In genomic region chr20:41306061-41306727, GRCh38 we compare ENCODE assay signal across 11 cellular contexts. TPM values are rescaled to one million over a fixed set of nuclear protein-coding genes. Genes with fewer than 3 reads are reported as not detected.
DNase-seq lines count a peak whose midpoint lies in the region; ATAC-seq and TF ChIP-seq lines count a peak whose summit lies in the region.
"Had no signal": no experiment of that assay in that cellular context is flagged by ENCODE, and none has a peak within 500 bp of the region (broad histone marks: within the 10 kb centered on the region; RNA-seq: fewer than 3 reads in every experiment).

No MANE protein-coding gene starts in this region.

- intact Hi-C loops in activated B cell treated with CpG ODN at 0.5 μM for 24 hours (cut with micrococcal nuclease), result loop anchor here (1.0 kb wide), 2 partner anchors 11 to 57 kb away; partner anchors contain the start of gene ZHX3

- CTCF ChIA-PET in activated B cell treated with CpG ODN at 0.5 μM for 24 hours (lab: Charles Lee), result interaction anchor here (2.1 to 4.8 kb wide), 3 partner anchors 33 to 171 kb away, joined by 8 to 21 read pairs (median 16); partner anchors contain the start of gene LPIN3

- no peaks in the 10 kb centered on the region for H3K27me3 ChIP-seq in brain microvascular endothelial cell (replicated peaks)

- peaks cover 28% of the 10 kb centered on the region for H3K4me1 Mint-ChIP-seq in activated B cell treated with CpG ODN at 0.5 μM for 24 hours
- H3K4me1 Mint-ChIP-seq in activated T-cell treated with anti-CD3 and anti-CD28 coated beads, Interleukin-2, amount 50 U/mL, for 72 hours (ENCODE audit: low read depth), result no peaks in the 10 kb centered on the region
- H3K4me1 Mint-ChIP-seq: activated CD4-positive, alpha-beta T cell treated with anti-CD3 and anti-CD28 coated beads, Interleukin-2, amount 10 ng/mL, durations not matched to agents 24 days and 14 days had no signal

- H3K36me3 Mint-ChIP-seq in activated B cell treated with CpG ODN at 0.5 μM for 24 hours (ENCODE audit: low read depth), result no peaks in the 10 kb centered on the region
- H3K36me3 Mint-ChIP-seq in activated T-cell treated with anti-CD3 and anti-CD28 coated beads, Interleukin-2, amount 50 U/mL, for 72 hours (ENCODE audit: insufficient read depth in 2 of 2), result no peaks in the 10 kb centered on the region
- H3K36me3 Mint-ChIP-seq: natural killer cell had no signal

- TF ChIP-seq CTCF in activated B cell treated with CpG ODN at 0.5 μM for 24 hours (IDR thresholded peaks at IDR 0.05) (no peak), brain microvascular endothelial cell (IDR thresholded peaks at IDR 0.05; ENCODE audit: low read depth, low read length, missing control alignments) (no peak)

- H3K9me3 Mint-ChIP-seq in activated B cell treated with CpG ODN at 0.5 μM for 24 hours, result no peaks in the 10 kb centered on the region
- no peaks in the 10 kb centered on the region for H3K9me3 Mint-ChIP-seq in activated T-cell treated with anti-CD3 and anti-CD28 coated beads, Interleukin-2, amount 50 U/mL, for 72 hours
- H3K9me3 Mint-ChIP-seq: activated CD4-positive, alpha-beta T cell treated with anti-CD3 and anti-CD28 coated beads, Interleukin-2, amount 10 ng/mL, durations not matched to agents 24 days and 14 days; natural killer cell had no signal

- peak overlapping the region; percentile 83 for H3K27ac Mint-ChIP-seq in activated B cell treated with CpG ODN at 0.5 μM for 24 hours
- H3K27ac Mint-ChIP-seq in activated T-cell treated with anti-CD3 and anti-CD28 coated beads, Interleukin-2, amount 50 U/mL, for 72 hours, result no peak overlapping the region
- H3K27ac Mint-ChIP-seq: natural killer cell had no signal

- H3K36me3 ChIP-seq in brain microvascular endothelial cell (replicated peaks), result no peaks in the 10 kb centered on the region

- H3K27me3 Mint-ChIP-seq in activated B cell treated with CpG ODN at 0.5 μM for 24 hours, result no peaks in the 10 kb centered on the region
- no peaks in the 10 kb centered on the region for H3K27me3 Mint-ChIP-seq in activated T-cell treated with anti-CD3 and anti-CD28 coated beads, Interleukin-2, amount 50 U/mL, for 72 hours (ENCODE audit: low read depth)
- H3K27me3 Mint-ChIP-seq: activated CD4-positive, alpha-beta T cell treated with anti-CD3 and anti-CD28 coated beads, Interleukin-2, amount 10 ng/mL, durations not matched to agents 24 days and 14 days had no signal

- peak overlapping the region; percentile 67 for H3K4me3 Mint-ChIP-seq in activated B cell treated with CpG ODN at 0.5 μM for 24 hours
- H3K4me3 Mint-ChIP-seq in activated T-cell treated with anti-CD3 and anti-CD28 coated beads, Interleukin-2, amount 50 U/mL, for 72 hours, result no peak overlapping the region
- H3K4me3 Mint-ChIP-seq: activated CD4-positive, alpha-beta T cell treated with anti-CD3 and anti-CD28 coated beads, Interleukin-2, amount 10 ng/mL, durations not matched to agents 24 days and 14 days; natural killer cell had no signal

- no peak overlapping the region for H3K4me3 ChIP-seq in brain microvascular endothelial cell (ENCODE audit: low read depth, low read length)

- H3K27ac ChIP-seq in brain microvascular endothelial cell, result no peak overlapping the region

- DNase-seq in activated B cell treated with CpG ODN at 0.5 μM for 24 hours, result no peak
- DNase-seq in activated CD4-positive, alpha-beta T cell treated with anti-CD3 and anti-CD28 coated beads for 1 hour, result no peak
- DNase-seq in activated T-cell treated with anti-CD3 and anti-CD28 coated beads, Interleukin-2, amount 50 U/mL, for 72 hours, result no peak
- no peak for DNase-seq in brain microvascular endothelial cell
- DNase-seq: activated CD4-positive, alpha-beta T cell treated with anti-CD3 and anti-CD28 coated beads, Interleukin-2, amount 10 ng/mL, durations not matched to agents 24 days and 14 days; natural killer cell had no signal

- POLR2A ChIA-PET in activated B cell treated with CpG ODN at 0.5 μM for 24 hours (lab: Charles Lee), result interaction anchor here (1.0 to 5.2 kb wide), 10 partner anchors 10 to 168 kb away, joined by 3 to 54 read pairs (median 4); partner anchors contain the start of gene ZHX3

- in situ Hi-C loops in brain microvascular endothelial cell (cut with HindIII; ENCODE audit: low pct_ligation_motif_present, low sequenced_read_pairs), result no loop called here

- peak; percentile 86 for ATAC-seq in GM18520 (IDR thresholded peaks at IDR 0.05; ENCODE audit: unreplicated experiment)
- peak; percentile 86 for ATAC-seq in GM21423 (IDR thresholded peaks at IDR 0.05; ENCODE audit: unreplicated experiment)
- ATAC-seq in HG03066 (IDR thresholded peaks at IDR 0.05; ENCODE audit: low read depth, unreplicated experiment), result peak; percentile 86
- peak; percentile 88 for ATAC-seq in activated B cell treated with CpG ODN at 0.5 μM for 24 hours (ENCODE audit: low read depth)
- no peak for ATAC-seq in esophagus mucosa
- no peak for ATAC-seq in activated T-cell treated with anti-CD3 and anti-CD28 coated beads, Interleukin-2, amount 50 U/mL, for 72 hours (replicated peaks in 1 of 2)
- ATAC-seq: natural killer cell, Panc1 had no signal

RNA-seq across cellular contexts. Expression of gene ZHX3, which starts 11.3 kb away (rescaled TPM):
- 19.5 and 21.2 TPM in 2 replicates for total RNA-seq in activated B cell treated with CpG ODN at 0.5 μM for 24 hours
- 21.1 TPM for total RNA-seq in esophagus mucosa
- 10 to 100 TPM; 10.2 to 11.5 TPM for total RNA-seq in activated T-cell treated with anti-CD3 and anti-CD28 coated beads, Interleukin-2, amount 50 U/mL, for 72 hours

RNA-seq across cellular contexts. Expression of gene LPIN3, which starts 34.4 kb away (rescaled TPM):
- 0.60 and 0.66 TPM in 2 replicates for total RNA-seq in activated B cell treated with CpG ODN at 0.5 μM for 24 hours
- 15.7 TPM for total RNA-seq in esophagus mucosa
- total RNA-seq in activated T-cell treated with anti-CD3 and anti-CD28 coated beads, Interleukin-2, amount 50 U/mL, for 72 hours, result 1 to 10 TPM; 2.5 to 2.6 TPM

Comparison
In these comparisons a context has a peak if more than half of its experiments do, and no peak if none do; other contexts are left out.
1. ATAC-seq: peak in GM18520 (single experiment), GM21423 (single experiment), HG03066 (single experiment) and activated B cell treated with CpG ODN at 0.5 μM for 24 hours (single experiment); none in esophagus mucosa (single experiment) and activated T-cell treated with anti-CD3 and anti-CD28 coated beads, Interleukin-2, amount 50 U/mL, for 72 hours (0 of 2).